Comparison of ENCODE assay signal across 18 cellular contexts in the genomic region with DNA sequence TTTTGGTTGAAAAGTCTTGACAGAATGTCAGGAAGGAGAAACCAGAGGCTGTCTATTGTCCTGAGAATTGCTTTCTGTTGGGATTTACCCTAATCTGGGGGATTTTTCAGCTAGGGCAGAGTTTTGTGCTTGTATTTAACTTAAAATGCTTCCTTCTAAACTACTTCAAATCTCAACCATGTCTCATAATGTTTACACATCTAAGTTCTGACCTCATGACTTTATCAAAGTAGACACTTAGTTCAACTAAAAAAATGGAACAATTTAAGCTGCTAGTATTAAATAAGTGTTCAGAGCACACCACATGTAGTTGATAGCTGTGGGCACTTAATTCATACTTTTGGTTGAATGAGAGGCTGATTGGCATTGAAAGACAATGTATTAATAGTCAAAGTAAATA. TPM values are rescaled to one million over a fixed set of nuclear protein-coding genes. Genes with fewer than 3 reads are reported as not detected.
DNase-seq lines count a peak whose midpoint lies in the region; ATAC-seq, FAIRE-seq and TF ChIP-seq lines count a peak whose summit lies in the region.
"Had no signal": no experiment of that assay in that cellular context is flagged by ENCODE, and none has a peak within 500 bp of the region (broad histone marks: within the 10 kb centered on the region; RNA-seq: fewer than 3 reads in every experiment).

No MANE protein-coding gene starts in this region.

- POLR2A ChIA-PET in OCI-LY7 (lab: Charles Lee): no interaction called here

- CTCF ChIA-PET in mammary epithelial cell (lab: Charles Lee; ENCODE audit: low non-redundant PET) (no interaction called here), OCI-LY7 (lab: Charles Lee; ENCODE audit: unreplicated experiment) (no interaction called here)

- H3K27ac ChIP-seq in mammary epithelial cell (ENCODE audit: insufficient read depth, low read depth, low read length) (no peak overlapping the region), breast epithelium (no peak overlapping the region), left lung (no peak overlapping the region), pancreas (peak overlapping the region in 2 of 4 donors; percentile 1 to 55), OCI-LY7 (ENCODE audit: low read depth, low read length, poor library complexity, severe bottlenecking) (no peak overlapping the region)
- H3K27ac ChIP-seq: BLaER1 had no signal

- H2AFZ ChIP-seq in mammary epithelial cell (ENCODE audit: low read depth, low read length): peak overlapping the region; percentile 24
- H2AFZ ChIP-seq in OCI-LY7 (ENCODE audit: low read length): no peak overlapping the region

- no peak for TF ChIP-seq POLR2A in breast epithelium (IDR thresholded peaks at IDR 0.05)

- H3K9ac ChIP-seq in mammary epithelial cell (ENCODE audit: insufficient read depth, low read length): no peak overlapping the region
- H3K9ac ChIP-seq: BLaER1 had no signal

- H4K20me1 ChIP-seq in mammary epithelial cell (ENCODE audit: insufficient read depth, low read length) (no peaks in the 10 kb centered on the region), OCI-LY7 (ENCODE audit: insufficient read depth, low read length) (no peaks in the 10 kb centered on the region)
- H4K20me1 ChIP-seq: BLaER1 had no signal

- DNase-seq in mammary epithelial cell (no peak), breast epithelium (ENCODE audit: low spot score in 2 of 2) (no peak), left lung (no peak), pancreas (no peak), OCI-LY7 (ENCODE audit: low spot score) (no peak)
- no peak for DNase-seq in activated naive CD4-positive, alpha-beta T cell treated with anti-CD3 and anti-CD28 coated beads, Interleukin-2, amount 50 U/mL, for 72 hours (ENCODE audit: low spot score in 2 of 2)
- DNase-seq: 8988T; CD4-positive, alpha-beta memory T cell; DMS153; DND-41; EL; H9 had no signal

- no peak overlapping the region for H3K27ac Mint-ChIP-seq in activated naive CD4-positive, alpha-beta T cell treated with anti-CD3 and anti-CD28 coated beads, Interleukin-2, amount 50 U/mL, for 72 hours
- H3K27ac Mint-ChIP-seq: CD14-positive monocyte, H9 had no signal

- H3K27me3 ChIP-seq in mammary epithelial cell (ENCODE audit: insufficient read depth, low read length): no peaks in the 10 kb centered on the region
- H3K27me3 ChIP-seq in breast epithelium: no peaks in the 10 kb centered on the region
- H3K27me3 ChIP-seq in left lung: no peaks in the 10 kb centered on the region
- no peaks in the 10 kb centered on the region for H3K27me3 ChIP-seq in pancreas
- H3K27me3 ChIP-seq: BLaER1 had no signal

- dilution Hi-C loops in mammary epithelial cell (cut with HindIII; ENCODE audit: low sequenced_read_pairs): no loop called here

- in situ Hi-C loops in mammary epithelial cell (cut with MboI; ENCODE audit: low sequenced_read_pairs in 2 of 2): no loop called here

- no peaks in the 10 kb centered on the region for H3K79me2 ChIP-seq in mammary epithelial cell (ENCODE audit: insufficient read depth, low read length)
- H3K79me2 ChIP-seq in OCI-LY7 (ENCODE audit: insufficient read depth, low read depth, low read length): no peaks in the 10 kb centered on the region

- no peaks in the 10 kb centered on the region for H3K9me2 ChIP-seq in OCI-LY7 (ENCODE audit: insufficient read depth, low read length)

- TF ChIP-seq CTCF in mammary epithelial cell (conservative IDR thresholded peaks at IDR 0.05 in 1 of 2, IDR thresholded peaks at IDR 0.05 in 1 of 2; ENCODE audit: extremely low read depth in 1 of 2, insufficient read depth in 1 of 2, low read depth in 1 of 2, low read length in 2 of 2) (no peak), breast epithelium (IDR thresholded peaks at IDR 0.05) (no peak), left lung (IDR thresholded peaks at IDR 0.05) (no peak), pancreas (IDR thresholded peaks at IDR 0.05) (no peak), OCI-LY7 (conservative IDR thresholded peaks at IDR 0.05; ENCODE audit: low read length) (no peak)

- H3K36me3 Mint-ChIP-seq in activated naive CD4-positive, alpha-beta T cell treated with anti-CD3 and anti-CD28 coated beads, Interleukin-2, amount 50 U/mL, for 72 hours: peaks cover 0 to 13% of the 10 kb centered on the region in 2 donors
- H3K36me3 Mint-ChIP-seq: CD14-positive monocyte; CD4-positive, alpha-beta memory T cell had no signal

- no peak for FAIRE-seq in pancreas (lab: Jason Lieb, UNC)
- FAIRE-seq: H1, K562 had no signal

- no peaks in the 10 kb centered on the region for H3K36me3 ChIP-seq in mammary epithelial cell (ENCODE audit: insufficient read depth, low read length)
- H3K36me3 ChIP-seq in breast epithelium: no peaks in the 10 kb centered on the region
- H3K36me3 ChIP-seq in left lung: no peaks in the 10 kb centered on the region
- no peaks in the 10 kb centered on the region for H3K36me3 ChIP-seq in pancreas
- H3K36me3 ChIP-seq in OCI-LY7 (ENCODE audit: insufficient read depth, low read length): no peaks in the 10 kb centered on the region

- peaks cover 2% of the 10 kb centered on the region for H3K9me3 ChIP-seq in mammary epithelial cell (replicated peaks; ENCODE audit: insufficient read depth, low read length)
- peaks cover 6 to 8% of the 10 kb centered on the region in 2 donors for H3K9me3 ChIP-seq in breast epithelium
- peaks cover 0 to 13% of the 10 kb centered on the region in 2 donors for H3K9me3 ChIP-seq in left lung
- H3K9me3 ChIP-seq in pancreas: no peaks in the 10 kb centered on the region
- no peaks in the 10 kb centered on the region for H3K9me3 ChIP-seq in OCI-LY7 (ENCODE audit: low read length)

- H3K4me3 ChIP-seq in mammary epithelial cell (replicated peaks in 1 of 3; ENCODE audit: insufficient read depth in 1 of 3, low read depth in 2 of 3, low read length in 3 of 3) (no peak overlapping the region), breast epithelium (no peak overlapping the region), left lung (no peak overlapping the region), pancreas (no peak overlapping the region), OCI-LY7 (ENCODE audit: low read depth, low read length, poor library complexity, severe bottlenecking) (no peak overlapping the region)
- H3K4me3 ChIP-seq: BLaER1, K562 had no signal

- H3K4me2 ChIP-seq in mammary epithelial cell (ENCODE audit: insufficient read depth, low read depth, low read length): no peak overlapping the region
- no peak overlapping the region for H3K4me2 ChIP-seq in OCI-LY7 (ENCODE audit: low read length)
- H3K4me2 ChIP-seq: BLaER1 had no signal

- intact Hi-C loops in mammary epithelial cell (cut with micrococcal nuclease): no loop called here
- intact Hi-C loops in breast epithelium (cut with DNase I; ENCODE audit: low total_unique reads): no loop called here
- intact Hi-C loops in left lung (cut with DNase I): no loop called here
- intact Hi-C loops in pancreas (cut with DNase I): no loop called here
- intact Hi-C loops in OCI-LY7 (cut with micrococcal nuclease; ENCODE audit: unreplicated experiment): no loop called here

- H3K4me1 ChIP-seq in mammary epithelial cell (ENCODE audit: insufficient read depth, low read length) (no peaks in the 10 kb centered on the region), breast epithelium (no peaks in the 10 kb centered on the region), left lung (no peaks in the 10 kb centered on the region), pancreas (peaks cover 0 to 7% (median 0%) of the 10 kb centered on the region in 3 donors), OCI-LY7 (ENCODE audit: insufficient read depth, low read length, poor library complexity, severe bottlenecking) (no peaks in the 10 kb centered on the region)
- H3K4me1 ChIP-seq: BLaER1 had no signal

- no TSS peak for BruUV-seq in mammary epithelial cell (replicated peaks; lab: Mats Ljungman, UMichigan)
- no TSS peak for BruUV-seq in OCI-LY7 (replicated peaks; lab: Mats Ljungman, UMichigan)

- peaks cover 11 to 12% of the 10 kb centered on the region in 2 donors for H3K9me3 Mint-ChIP-seq in activated naive CD4-positive, alpha-beta T cell treated with anti-CD3 and anti-CD28 coated beads, Interleukin-2, amount 50 U/mL, for 72 hours

- peak; percentile 76 for ATAC-seq in left lung
- peak; percentile 69 to 94 (median 82) for ATAC-seq in pancreas
- ATAC-seq in activated naive CD4-positive, alpha-beta T cell treated with anti-CD3 and anti-CD28 coated beads, Interleukin-2, amount 50 U/mL, for 72 hours: no peak
- ATAC-seq in HG03521 (IDR thresholded peaks at IDR 0.05; ENCODE audit: unreplicated experiment): no peak
- ATAC-seq: K562 had no signal

RNA-seq across cellular contexts. Expression of a gene that starts 28.2 kb away (rescaled TPM):
- total RNA-seq in mammary epithelial cell (10 to 100 TPM; 12.3 to 78.7 TPM), breast epithelium (10 to 100 TPM in 1 of 3 donors, 1 to 10 TPM in 1, under 1 TPM in 1; 0.80 to 51.8 (median 2.9) TPM), left lung (10 to 100 TPM; 37.4 to 78.8 TPM), pancreas (100 to 1,000 TPM in 1 of 6 donors, 10 to 100 TPM in 5; 20.6 to 107 (median 28.3) TPM), OCI-LY7 (2022) (not detected in 2 replicates)
- polyA plus RNA-seq in mammary epithelial cell (8.6 TPM), pancreas (10 to 100 TPM; 26.7 to 36.2 TPM)
- polyA minus RNA-seq in mammary epithelial cell: 33.0 TPM
- total RNA-seq in OCI-LY7 (2014; rRNA removed; shearing (Covaris generic)): not detected in 2 replicates
- total RNA-seq in activated naive CD4-positive, alpha-beta T cell treated with anti-CD3 and anti-CD28 coated beads, Interleukin-2, amount 50 U/mL, for 72 hours: 10 to 100 TPM in 1 of 2 donors, 1 to 10 TPM in 1; 1.4 to 11.4 TPM
- total RNA-seq: CD4-positive, alpha-beta memory T cell; G401 had no signal
- polyA plus RNA-seq: CD14-positive monocyte; CD4-positive, alpha-beta memory T cell; K562 had no signal

Comparison
In these comparisons a context has a peak if more than half of its experiments do, and no peak if none do; other contexts are left out.
1. ATAC-seq: peak in left lung (single experiment) and pancreas (4 of 4); none in activated naive CD4-positive, alpha-beta T cell treated with anti-CD3 and anti-CD28 coated beads, Interleukin-2, amount 50 U/mL, for 72 hours (0 of 2) and HG03521 (single experiment).